ENCODE assay signal across 11 cellular contexts in the genomic region with DNA sequence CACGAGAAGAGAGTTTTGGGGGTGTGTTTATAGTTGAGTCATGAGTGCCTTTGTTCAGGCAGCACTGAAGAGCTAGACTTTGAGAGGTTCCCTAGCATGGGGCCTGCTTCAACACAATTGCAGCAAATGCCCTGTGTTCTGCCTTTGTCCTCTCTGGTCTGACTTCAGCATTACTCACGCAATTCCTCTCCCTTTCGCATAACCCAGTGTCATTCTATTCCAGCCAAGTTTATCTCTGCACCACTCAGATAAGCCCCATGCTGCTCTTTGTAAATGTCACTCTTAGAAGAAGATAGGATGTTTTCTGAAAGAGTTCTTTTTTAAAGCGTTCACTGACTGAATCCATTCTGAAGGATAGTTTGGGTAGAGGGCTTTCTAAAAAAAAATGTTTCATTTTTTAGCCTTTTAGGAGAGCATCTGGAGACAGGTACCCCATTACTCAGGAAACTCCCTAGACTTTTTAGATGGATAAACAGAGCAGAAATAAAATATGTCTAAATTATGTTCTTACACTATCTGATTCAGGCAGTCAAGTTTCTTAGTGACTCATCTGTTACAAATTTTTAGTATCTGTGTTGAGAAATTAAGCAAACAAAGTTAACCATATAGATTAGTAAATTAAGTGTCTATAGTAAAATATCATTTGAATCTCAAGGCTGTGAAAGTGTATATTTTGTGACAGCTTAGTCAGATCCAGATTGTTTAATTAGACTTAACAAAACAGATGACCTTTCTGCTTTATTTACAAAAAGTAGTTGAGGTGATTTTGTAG.
DNase-seq lines count a peak whose midpoint lies in the region; TF ChIP-seq lines count a peak whose summit lies in the region.
"Had no signal": no experiment of that assay in that cellular context is flagged by ENCODE, and none has a peak within 500 bp of the region (broad histone marks: within the 10 kb centered on the region; RNA-seq: fewer than 3 reads in every experiment).

No MANE protein-coding gene starts in this region.

- H3K9ac ChIP-seq in HUES6 (ENCODE audit: low read length), result peak overlapping the region; percentile 38
- no peak overlapping the region for H3K9ac ChIP-seq in SK-N-SH

- no peaks in the 10 kb centered on the region for H4K20me1 ChIP-seq in SK-N-SH (ENCODE audit: insufficient read depth)

- no peaks in the 10 kb centered on the region for H3K79me2 ChIP-seq in SK-N-SH (ENCODE audit: insufficient read depth)

- TF ChIP-seq CTCF in SK-N-SH (IDR thresholded peaks at IDR 0.05) (no peak), lower leg skin (IDR thresholded peaks at IDR 0.05) (no peak)

- H3K4me3 ChIP-seq in HUES6 (ENCODE audit: low read depth, low read length) (no peak overlapping the region), SK-N-SH (ENCODE audit: low read depth in 2 of 2, low read length in 1 of 2) (no peak overlapping the region), lower leg skin (ENCODE audit: low read depth, poor library complexity, severe bottlenecking) (no peak overlapping the region)

- H3K36me3 ChIP-seq in HUES6 (ENCODE audit: control insufficient read depth, insufficient read depth, low read length) (no peaks in the 10 kb centered on the region), SK-N-SH (replicated peaks in 1 of 2; ENCODE audit: control insufficient read depth in 1 of 2, insufficient read depth in 2 of 2, low read length in 1 of 2) (no peaks in the 10 kb centered on the region)

- H3K27ac ChIP-seq in HUES6 (ENCODE audit: low read depth, low read length), result peak overlapping the region; percentile 67
- H3K27ac ChIP-seq in SK-N-SH (ENCODE audit: low read depth in 2 of 2, low read length in 1 of 2), result peak overlapping the region in 1 of 2 experiments; percentile 41; a peak in 2 of 4 replicates

- CTCF ChIA-PET in SK-N-SH (lab: Yijun Ruan, JAX), result no interaction called here
- CTCF ChIA-PET in HEK293T (lab: Yijun Ruan, JAX), result no interaction called here

- DNase-seq in SK-N-SH, result peak; percentile 22
- peak; percentile 51 for DNase-seq in globus pallidus (ENCODE audit: low spot score)
- DNase-seq in pons (ENCODE audit: low spot score), result peak; percentile 72
- DNase-seq in HEK293T (ENCODE audit: extremely low spot score), result no peak
- no peak for DNase-seq in NCI-H526 treated with DMSO at 0.1 percent for 48 hours (lab: John Stamatoyannopoulos, UW)
- DNase-seq in SHP77 treated with DMSO at 0.1 percent for 48 hours (lab: John Stamatoyannopoulos, UW), result no peak
- DNase-seq in lower leg skin (ENCODE audit: low spot score in 2 of 2), result no peak
- DNase-seq: activated naive CD8-positive, alpha-beta T cell treated with anti-CD3 and anti-CD28 coated beads, Interleukin-2, amount 50 U/mL, for 24 hours; NCI-H510A treated with DMSO at 0.1 percent for 48 hours; small intestine had no signal

- no peak for TF ChIP-seq POLR2A in lower leg skin (IDR thresholded peaks at IDR 0.05)

- H3K9me3 ChIP-seq in HUES6 (ENCODE audit: control insufficient read depth, insufficient read depth, low read depth, low read length) (no peaks in the 10 kb centered on the region), SK-N-SH (no peaks in the 10 kb centered on the region)

- WGBS in SK-N-SH (ENCODE audit: low lambda C conversion rate), result 1% methylated on average over 3 of the region's 4 CpGs
- WGBS in lower leg skin, 2 donors, result 52 to 57% methylated on average over 3 to 4 of the region's 4 CpGs

- H3K4me1 ChIP-seq in HUES6 (ENCODE audit: control insufficient read depth, insufficient read depth, low read length), result peaks cover 19% of the 10 kb centered on the region
- peaks cover 0 to 2% of the 10 kb centered on the region in 2 experiments; a peak in 1 of 4 replicates for H3K4me1 ChIP-seq in SK-N-SH (ENCODE audit: control insufficient read depth in 1 of 2, insufficient read depth in 2 of 2, low read depth in 1 of 2, low read length in 1 of 2)

- peaks cover 7% of the 10 kb centered on the region for H3F3A ChIP-seq in SK-N-SH (replicated peaks; ENCODE audit: insufficient read depth)

- H2AFZ ChIP-seq in SK-N-SH (ENCODE audit: low read depth), result no peak overlapping the region; the same call in 1 of the 2 replicates

- POLR2A ChIA-PET in SK-N-SH (lab: Yijun Ruan, JAX) (no interaction called here), HEK293T (lab: Yijun Ruan, JAX) (no interaction called here)

- intact Hi-C loops in lower leg skin (cut with DNase I; ENCODE audit: low total_unique reads), result no loop called here

- no peaks in the 10 kb centered on the region for H3K27me3 ChIP-seq in HUES6 (ENCODE audit: control insufficient read depth, insufficient read depth, low read length)
- H3K27me3 ChIP-seq in SK-N-SH (ENCODE audit: insufficient read depth), result no peaks in the 10 kb centered on the region

- peak in 1 of 2 experiments; percentile 22; a peak in 1 of 4 replicates for TF ChIP-seq EP300 in SK-N-SH (IDR thresholded peaks at IDR 0.05; ENCODE audit: borderline replicate concordance in 1 of 2, low read depth in 1 of 2, low read length in 1 of 2)

- no peaks in the 10 kb centered on the region for H3K9me2 ChIP-seq in SK-N-SH

- TF ChIP-seq RAD21 in SK-N-SH (IDR thresholded peaks at IDR 0.05; ENCODE audit: low read length), result no peak

- peak overlapping the region; percentile 5; the same call in 1 of the 2 replicates for H3K4me2 ChIP-seq in SK-N-SH

TF ChIP-seq in SK-N-SH, 30 proteins besides CTCF, POLR2A, EP300 and RAD21:
- TF ChIP-seq, protein P1, sequence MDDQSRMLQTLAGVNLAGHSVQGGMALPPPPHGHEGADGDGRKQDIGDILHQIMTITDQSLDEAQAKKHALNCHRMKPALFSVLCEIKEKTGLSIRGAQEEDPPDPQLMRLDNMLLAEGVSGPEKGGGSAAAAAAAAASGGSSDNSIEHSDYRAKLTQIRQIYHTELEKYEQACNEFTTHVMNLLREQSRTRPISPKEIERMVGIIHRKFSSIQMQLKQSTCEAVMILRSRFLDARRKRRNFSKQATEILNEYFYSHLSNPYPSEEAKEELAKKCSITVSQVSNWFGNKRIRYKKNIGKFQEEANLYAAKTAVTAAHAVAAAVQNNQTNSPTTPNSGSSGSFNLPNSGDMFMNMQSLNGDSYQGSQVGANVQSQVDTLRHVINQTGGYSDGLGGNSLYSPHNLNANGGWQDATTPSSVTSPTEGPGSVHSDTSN (IDR thresholded peaks at IDR 0.05), result peak; percentile 65
- TF ChIP-seq TEAD4 (IDR thresholded peaks at IDR 0.05; ENCODE audit: borderline replicate concordance, insufficient read depth), result no peak
- TF ChIP-seq JUND (IDR thresholded peaks at IDR 0.05), result peak; percentile 5; the same call in 1 of the 2 replicates
- TF ChIP-seq EZH2phosphoT487 (IDR thresholded peaks at IDR 0.05; ENCODE audit: borderline replicate concordance, low read depth), result no peak
- peak; percentile 86 for TF ChIP-seq GATA2 (CRISPR knock-in tag; IDR thresholded peaks at IDR 0.05)
- TF ChIP-seq SIN3A (IDR thresholded peaks at IDR 0.05; ENCODE audit: borderline replicate concordance, low read depth, low read length), result no peak
- TF ChIP-seq NRF1 (IDR thresholded peaks at IDR 0.05; ENCODE audit: low read depth, low read length), result no peak
- peak; percentile 30; the same call in 1 of the 2 replicates for TF ChIP-seq FOSL2 (IDR thresholded peaks at IDR 0.05; ENCODE audit: borderline replicate concordance, low read depth)
- no peak for TF ChIP-seq RCOR1 (IDR thresholded peaks at IDR 0.05; ENCODE audit: low read length)
- TF ChIP-seq, protein P2, sequence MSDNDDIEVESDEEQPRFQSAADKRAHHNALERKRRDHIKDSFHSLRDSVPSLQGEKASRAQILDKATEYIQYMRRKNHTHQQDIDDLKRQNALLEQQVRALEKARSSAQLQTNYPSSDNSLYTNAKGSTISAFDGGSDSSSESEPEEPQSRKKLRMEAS (IDR thresholded peaks at IDR 0.05; ENCODE audit: low read depth), result no peak
- TF ChIP-seq RXRA (IDR thresholded peaks at IDR 0.05; ENCODE audit: borderline replicate concordance, low read depth), result no peak
- peak; percentile 71 for TF ChIP-seq TCF12 (IDR thresholded peaks at IDR 0.05)

TF ChIP-seq in HEK293T, 16 proteins besides CTCF, POLR2A, EP300 and RAD21:
- TF ChIP-seq SUZ12 (IDR thresholded peaks at IDR 0.05), result no peak
- TF ChIP-seq BHLHE40 (IDR thresholded peaks at IDR 0.05; ENCODE audit: borderline replicate concordance), result no peak
- TF ChIP-seq CTBP1 (IDR thresholded peaks at IDR 0.05; ENCODE audit: borderline replicate concordance), result no peak
- TF ChIP-seq ARNT (IDR thresholded peaks at IDR 0.05), result no peak
- TF ChIP-seq LEF1 (IDR thresholded peaks at IDR 0.05; ENCODE audit: borderline replicate concordance), result no peak
- no peak for TF ChIP-seq HDGF (IDR thresholded peaks at IDR 0.05; ENCODE audit: borderline replicate concordance)
- no peak for TF ChIP-seq ZNF384 (IDR thresholded peaks at IDR 0.05)

Comparison
In these comparisons a context has a peak if more than half of its experiments do, and no peak if none do; other contexts are left out.
1. DNase-seq: peak in SK-N-SH (single experiment), globus pallidus (single experiment) and pons (single experiment); none in HEK293T (single experiment), NCI-H526 treated with DMSO at 0.1 percent for 48 hours (single experiment), SHP77 treated with DMSO at 0.1 percent for 48 hours (single experiment) and lower leg skin (0 of 2).